In genomic region chr10:104038537-104038936, GRCh38 we compare ENCODE assay signal across 29 cellular contexts. TPM values are rescaled to one million over a fixed set of nuclear protein-coding genes. Genes with fewer than 3 reads are reported as not detected.
"Had no signal": no experiment of that assay in that cellular context is flagged by ENCODE, and none has a peak within 500 bp of the region (broad histone marks: within the 10 kb centered on the region; RNA-seq: fewer than 3 reads in every experiment).

No MANE protein-coding gene starts in this region.

- H3K9me3 Mint-ChIP-seq: activated CD4-positive, alpha-beta T cell treated with anti-CD3 and anti-CD28 coated beads, Interleukin-2, amount 10 ng/mL, durations not matched to agents 24 days and 14 days; activated CD8-positive, alpha-beta T cell treated with anti-CD3 and anti-CD28 coated beads for 36 hours; activated naive CD8-positive, alpha-beta T cell treated with anti-CD3 and anti-CD28 coated beads for 36 hours; activated T-cell treated with anti-CD3 and anti-CD28 coated beads, Interleukin-2, amount 50 U/mL, for 72 hours; activated T-helper 17 cell treated with anti-CD3 and anti-CD28 coated beads, Interleukin-2, amount 50 U/mL, for 72 hours; T-helper 1 cell treated with Interleukin-12 subunit alpha and Interleukin-12 subunit beta and Interleukin-4 antibody, amounts not matched to agents 30 μg/mL and 1 μg/mL, for 36 hours; T-helper 2 cell treated with Interferon-gamma antibody and Interleukin-4, amounts not matched to agents 5 μg/mL and 100 μg/mL, for 36 hours had no signal

- H3K4me3 ChIP-seq: ascending aorta, cardiac muscle cell, SJSA1 had no signal

- H3K36me3 Mint-ChIP-seq: activated naive CD8-positive, alpha-beta T cell treated with anti-CD3 and anti-CD28 coated beads for 36 hours had no signal

- H3K4me2 ChIP-seq: KMS-11, SK-N-SH had no signal

- H3K36me3 ChIP-seq: ascending aorta, cardiac muscle cell, SJSA1 had no signal

- H3K9ac ChIP-seq: KMS-11, SK-N-SH had no signal

- H3K4me3 Mint-ChIP-seq: activated CD4-positive, alpha-beta T cell treated with anti-CD3 and anti-CD28 coated beads, Interleukin-2, amount 10 ng/mL, durations not matched to agents 24 days and 14 days; activated CD8-positive, alpha-beta T cell treated with anti-CD3 and anti-CD28 coated beads for 36 hours; activated naive CD8-positive, alpha-beta T cell treated with anti-CD3 and anti-CD28 coated beads for 36 hours; activated T-cell treated with anti-CD3 and anti-CD28 coated beads, Interleukin-2, amount 50 U/mL, for 72 hours; activated T-helper 17 cell treated with anti-CD3 and anti-CD28 coated beads, Interleukin-2, amount 50 U/mL, for 72 hours; T-helper 1 cell treated with Interleukin-12 subunit alpha and Interleukin-12 subunit beta and Interleukin-4 antibody, amounts not matched to agents 30 μg/mL and 1 μg/mL, for 36 hours; T-helper 2 cell treated with Interferon-gamma antibody and Interleukin-4, amounts not matched to agents 5 μg/mL and 100 μg/mL, for 36 hours had no signal

- H3K27ac Mint-ChIP-seq: activated CD4-positive, alpha-beta T cell treated with anti-CD3 and anti-CD28 coated beads, Interleukin-2, amount 10 ng/mL, durations not matched to agents 24 days and 14 days; activated CD8-positive, alpha-beta T cell treated with anti-CD3 and anti-CD28 coated beads for 36 hours; activated naive CD8-positive, alpha-beta T cell treated with anti-CD3 and anti-CD28 coated beads for 36 hours; activated T-cell treated with anti-CD3 and anti-CD28 coated beads, Interleukin-2, amount 50 U/mL, for 72 hours; activated T-helper 17 cell treated with anti-CD3 and anti-CD28 coated beads, Interleukin-2, amount 50 U/mL, for 72 hours; T-helper 1 cell treated with Interleukin-12 subunit alpha and Interleukin-12 subunit beta and Interleukin-4 antibody, amounts not matched to agents 30 μg/mL and 1 μg/mL, for 36 hours; T-helper 2 cell treated with Interferon-gamma antibody and Interleukin-4, amounts not matched to agents 5 μg/mL and 100 μg/mL, for 36 hours had no signal

- H3K4me1 Mint-ChIP-seq: activated CD4-positive, alpha-beta T cell treated with anti-CD3 and anti-CD28 coated beads, Interleukin-2, amount 10 ng/mL, durations not matched to agents 24 days and 14 days; activated T-helper 17 cell treated with anti-CD3 and anti-CD28 coated beads, Interleukin-2, amount 50 U/mL, for 72 hours had no signal

- H3K27ac ChIP-seq: ascending aorta, cardiac muscle cell, KMS-11, SJSA1 had no signal

- H3K27me3 ChIP-seq: ascending aorta, cardiac muscle cell, SJSA1 had no signal

- DNase-seq: activated CD4-positive, alpha-beta T cell treated with anti-CD3 and anti-CD28 coated beads, Interleukin-2, amount 10 ng/mL, durations not matched to agents 24 days and 14 days; activated CD8-positive, alpha-beta T cell treated with anti-CD3 and anti-CD28 coated beads for 36 hours; activated effector memory CD4-positive, alpha-beta T cell treated with anti-CD3 and anti-CD28 coated beads, Interleukin-2, amount 50 U/mL, for 16 hours; activated naive CD4-positive, alpha-beta T cell; activated naive CD4-positive, alpha-beta T cell treated with anti-CD3 and anti-CD28 coated beads, Interleukin-2, amount 50 U/mL, for 16 hours; activated naive CD8-positive, alpha-beta T cell treated with anti-CD3 and anti-CD28 coated beads for 36 hours; activated T-cell treated with anti-CD3 and anti-CD28 coated beads, Interleukin-2, amount 50 U/mL, for 1 hour; activated T-cell treated with anti-CD3 and anti-CD28 coated beads, Interleukin-2, amount 50 U/mL, for 72 hours; amygdala; MM.1S; MV-4-11; NCI-H1092; NCI-H1436 treated with DMSO at 0.1 percent for 48 hours; NCI-H1694 treated with DMSO at 0.1 percent for 48 hours; NCI-H2029; NCI-H345; NCI-H524 treated with DMSO at 0.1 percent for 48 hours; SHP77 treated with DMSO at 0.1 percent for 48 hours; SK-N-SH had no signal

- H3K4me1 ChIP-seq: ascending aorta, SJSA1 had no signal

- H3K27me3 Mint-ChIP-seq: activated CD4-positive, alpha-beta T cell treated with anti-CD3 and anti-CD28 coated beads, Interleukin-2, amount 10 ng/mL, durations not matched to agents 24 days and 14 days; activated CD8-positive, alpha-beta T cell treated with anti-CD3 and anti-CD28 coated beads for 36 hours; activated naive CD8-positive, alpha-beta T cell treated with anti-CD3 and anti-CD28 coated beads for 36 hours; activated T-helper 17 cell treated with anti-CD3 and anti-CD28 coated beads, Interleukin-2, amount 50 U/mL, for 72 hours had no signal

- ATAC-seq: activated CD8-positive, alpha-beta T cell treated with anti-CD3 and anti-CD28 coated beads for 36 hours; activated T-helper 17 cell treated with anti-CD3 and anti-CD28 coated beads, Interleukin-2, amount 50 U/mL, for 72 hours; Panc1 had no signal

RNA-seq across cellular contexts. Expression of gene COL17A1, which starts 47.1 kb away (rescaled TPM):
- total RNA-seq: activated CD4-positive, alpha-beta T cell treated with anti-CD3 and anti-CD28 coated beads, Interleukin-2, amount 10 ng/mL, durations not matched to agents 24 days and 14 days; activated CD8-positive, alpha-beta T cell treated with anti-CD3 and anti-CD28 coated beads for 36 hours; activated naive CD8-positive, alpha-beta T cell treated with anti-CD3 and anti-CD28 coated beads for 36 hours; activated T-cell treated with anti-CD3 and anti-CD28 coated beads, Interleukin-2, amount 50 U/mL, for 72 hours; activated T-helper 17 cell treated with anti-CD3 and anti-CD28 coated beads, Interleukin-2, amount 50 U/mL, for 72 hours; cardiac muscle cell; LHCN-M2; NCI-H460 had no signal
